11 cellular contexts compared by ENCODE assay signal in genomic region chr6:5746392-5747140, GRCh38.
DNase-seq lines count a peak whose midpoint lies in the region; ATAC-seq, FAIRE-seq and TF ChIP-seq lines count a peak whose summit lies in the region.
"Had no signal": no experiment of that assay in that cellular context is flagged by ENCODE, and none has a peak within 500 bp of the region (broad histone marks: within the 10 kb centered on the region; RNA-seq: fewer than 3 reads in every experiment).

No MANE protein-coding gene starts in this region.

- no peaks in the 10 kb centered on the region for H3K9me3 Mint-ChIP-seq in neural crest cell
- peaks cover 8% of the 10 kb centered on the region for H3K9me3 Mint-ChIP-seq in stimulated activated memory B cell treated with anti-CD40 and anti-IgM and Interleukin-4, amounts not matched to agents 10 μg/mL and 1 μg/mL and 100 μg/mL, for 72 hours

- H3K79me2 ChIP-seq in Loucy (ENCODE audit: insufficient read depth, low read length), result no peaks in the 10 kb centered on the region

- peak; percentile 27 for DNase-seq in Daoy (ENCODE audit: low read depth)
- peak; percentile 3 for DNase-seq in bronchial epithelial cell (ENCODE audit: low read depth)
- no peak for DNase-seq in neural crest cell (ENCODE audit: low read depth, low spot score)
- DNase-seq in ascending aorta (ENCODE audit: low spot score in 2 of 2), result no peak
- DNase-seq: effector CD4-positive, alpha-beta T cell; NCI-H1930; RPMI8226; stimulated activated naive B cell treated with anti-CD40 and anti-IgM and Interleukin-4, amounts not matched to agents 10 μg/mL and 1 μg/mL and 100 μg/mL, for 72 hours had no signal

- H3K9me3 ChIP-seq in Loucy (ENCODE audit: insufficient read depth, low read depth, low read length) (no peaks in the 10 kb centered on the region), ascending aorta (no peaks in the 10 kb centered on the region)

- H3K27ac ChIP-seq in ascending aorta, result no peak overlapping the region

- no peaks in the 10 kb centered on the region for H4K20me1 ChIP-seq in Loucy (ENCODE audit: insufficient read depth, low read length, poor library complexity, severe bottlenecking)

- intact Hi-C loops in ascending aorta (cut with DNase I), result no loop called here

- no peak overlapping the region for H3K4me3 Mint-ChIP-seq in neural crest cell
- no peak overlapping the region for H3K4me3 Mint-ChIP-seq in stimulated activated memory B cell treated with anti-CD40 and anti-IgM and Interleukin-4, amounts not matched to agents 10 μg/mL and 1 μg/mL and 100 μg/mL, for 72 hours
- H3K4me3 Mint-ChIP-seq: stimulated activated naive B cell treated with anti-CD40 and anti-IgM and Interleukin-4, amounts not matched to agents 10 μg/mL and 1 μg/mL and 100 μg/mL, for 72 hours had no signal

- no peak overlapping the region for H3K9ac ChIP-seq in Loucy (ENCODE audit: low read depth, low read length, poor library complexity, severe bottlenecking)

- no peaks in the 10 kb centered on the region for H3F3A ChIP-seq in Loucy (ENCODE audit: low read depth)

- peaks cover 23% of the 10 kb centered on the region for H3K4me1 Mint-ChIP-seq in neural crest cell
- peaks cover 6% of the 10 kb centered on the region for H3K4me1 Mint-ChIP-seq in stimulated activated memory B cell treated with anti-CD40 and anti-IgM and Interleukin-4, amounts not matched to agents 10 μg/mL and 1 μg/mL and 100 μg/mL, for 72 hours

- no peak for FAIRE-seq in bronchial epithelial cell (lab: Jason Lieb, UNC)

- no peaks in the 10 kb centered on the region for H3K27me3 Mint-ChIP-seq in neural crest cell (ENCODE audit: low read depth)
- H3K27me3 Mint-ChIP-seq in stimulated activated memory B cell treated with anti-CD40 and anti-IgM and Interleukin-4, amounts not matched to agents 10 μg/mL and 1 μg/mL and 100 μg/mL, for 72 hours, result no peaks in the 10 kb centered on the region
- H3K27me3 Mint-ChIP-seq: stimulated activated naive B cell treated with anti-CD40 and anti-IgM and Interleukin-4, amounts not matched to agents 10 μg/mL and 1 μg/mL and 100 μg/mL, for 72 hours had no signal

- H3K27me3 ChIP-seq in Loucy (ENCODE audit: insufficient read depth, low read length, poor library complexity, severe bottlenecking) (no peaks in the 10 kb centered on the region), bronchial epithelial cell (ENCODE audit: control insufficient read depth, insufficient read depth, low read length) (no peaks in the 10 kb centered on the region), ascending aorta (no peaks in the 10 kb centered on the region)

- H3K36me3 Mint-ChIP-seq in neural crest cell (ENCODE audit: low read depth), result peaks cover 3% of the 10 kb centered on the region
- H3K36me3 Mint-ChIP-seq in stimulated activated memory B cell treated with anti-CD40 and anti-IgM and Interleukin-4, amounts not matched to agents 10 μg/mL and 1 μg/mL and 100 μg/mL, for 72 hours, result peaks cover 27% of the 10 kb centered on the region

- TF ChIP-seq CTCF in Loucy (conservative IDR thresholded peaks at IDR 0.05; ENCODE audit: low read length) (peak; percentile 39), bronchial epithelial cell (IDR thresholded peaks at IDR 0.05; ENCODE audit: insufficient read depth, low read length, severe bottlenecking) (peak; percentile 25), neural crest cell (conservative IDR thresholded peaks at IDR 0.05) (peak; percentile 27), ascending aorta (IDR thresholded peaks at IDR 0.05) (no peak)

- no peak overlapping the region for H3K4me2 ChIP-seq in Loucy (ENCODE audit: low read depth, low read length, poor library complexity, severe bottlenecking)

- no peak overlapping the region for H2AFZ ChIP-seq in Loucy (ENCODE audit: low read length)

- ATAC-seq in stimulated activated memory B cell treated with anti-CD40 and anti-IgM and Interleukin-4, amounts not matched to agents 10 μg/mL and 1 μg/mL and 100 μg/mL, for 72 hours, result no peak
- ATAC-seq in GM19328 (IDR thresholded peaks at IDR 0.05; ENCODE audit: unreplicated experiment), result no peak
- ATAC-seq: stimulated activated naive B cell treated with anti-CD40 and anti-IgM and Interleukin-4, amounts not matched to agents 10 μg/mL and 1 μg/mL and 100 μg/mL, for 72 hours had no signal

- H3K27ac Mint-ChIP-seq in neural crest cell (ENCODE audit: unreplicated experiment), result peak overlapping the region; percentile 10
- no peak overlapping the region for H3K27ac Mint-ChIP-seq in stimulated activated memory B cell treated with anti-CD40 and anti-IgM and Interleukin-4, amounts not matched to agents 10 μg/mL and 1 μg/mL and 100 μg/mL, for 72 hours
- H3K27ac Mint-ChIP-seq: stimulated activated naive B cell treated with anti-CD40 and anti-IgM and Interleukin-4, amounts not matched to agents 10 μg/mL and 1 μg/mL and 100 μg/mL, for 72 hours had no signal

- no peaks in the 10 kb centered on the region for H3K9me2 ChIP-seq in Loucy (replicated peaks; ENCODE audit: low read depth, low read length)

- no peak overlapping the region for H3K4me3 ChIP-seq in Loucy (ENCODE audit: low read length, poor library complexity, severe bottlenecking)
- no peak overlapping the region for H3K4me3 ChIP-seq in bronchial epithelial cell (ENCODE audit: low read depth, low read length)
- H3K4me3 ChIP-seq in ascending aorta, result no peak overlapping the region

- no peaks in the 10 kb centered on the region for H3K4me1 ChIP-seq in Loucy (ENCODE audit: insufficient read depth, low read length, poor library complexity, severe bottlenecking)
- no peaks in the 10 kb centered on the region for H3K4me1 ChIP-seq in ascending aorta

- no peaks in the 10 kb centered on the region for H3K36me3 ChIP-seq in Loucy (ENCODE audit: insufficient read depth, low read length)
- H3K36me3 ChIP-seq in bronchial epithelial cell (ENCODE audit: control insufficient read depth, insufficient read depth, low read length), result no peaks in the 10 kb centered on the region
- H3K36me3 ChIP-seq in ascending aorta, result no peaks in the 10 kb centered on the region

Comparison
In these comparisons a context has a peak if more than half of its experiments do, and no peak if none do; other contexts are left out.
1. DNase-seq: peak in Daoy (single experiment) and bronchial epithelial cell (single experiment); none in neural crest cell (single experiment) and ascending aorta (0 of 2).
2. CTCF ChIP-seq: peak in Loucy (single experiment), bronchial epithelial cell (single experiment) and neural crest cell (single experiment); none in ascending aorta (0 of 3).